In the genomic region with DNA sequence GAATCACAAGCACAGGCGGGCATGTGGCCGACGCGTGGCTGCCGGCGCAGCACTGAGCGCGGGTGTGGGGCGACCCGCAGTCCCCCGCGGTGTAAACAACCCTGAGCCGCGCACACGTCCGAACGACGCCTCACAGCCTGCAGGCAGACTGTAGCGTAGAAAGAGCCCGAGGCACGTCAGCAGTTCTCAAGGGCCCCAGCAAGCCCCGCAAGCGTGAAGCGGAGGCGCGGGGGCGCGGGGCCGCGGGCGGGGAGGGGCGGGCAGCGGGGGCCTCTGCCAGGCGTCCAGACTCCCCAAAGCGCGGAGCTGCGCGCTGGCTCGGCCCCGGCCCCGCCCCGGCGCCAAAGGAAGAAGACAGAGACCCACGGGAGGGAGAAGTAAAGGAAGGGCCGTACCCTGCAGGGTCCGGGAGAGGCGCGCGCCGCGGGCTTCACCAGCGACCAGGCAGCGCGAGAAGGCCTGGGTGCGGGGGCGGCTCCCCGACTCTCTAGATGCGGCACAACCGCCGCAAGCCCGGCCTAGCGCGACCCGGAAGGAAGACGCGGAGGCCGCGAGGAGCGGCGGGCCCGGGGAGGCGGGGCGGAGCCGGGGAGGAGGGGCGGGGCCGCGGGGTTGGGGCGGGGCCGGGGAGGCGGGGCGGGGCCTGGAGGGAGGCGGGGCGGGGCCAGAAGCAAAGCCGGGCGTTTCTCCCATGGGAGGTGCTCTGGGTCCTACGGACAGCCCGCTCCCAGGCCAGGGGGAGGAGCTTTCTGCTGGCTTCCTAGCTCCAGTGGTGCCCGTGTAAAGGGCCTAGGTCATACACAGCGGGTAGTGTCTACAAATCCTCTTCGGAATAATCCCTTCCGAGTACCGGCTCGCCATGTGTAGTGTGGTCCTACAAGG, we compare ENCODE assay signal across 8 cellular contexts. TPM values are rescaled to one million over a fixed set of nuclear protein-coding genes. Genes with fewer than 3 reads are reported as not detected.
A peak's percentile ranks its signal among the peaks of the same experiment; 100 is the strongest.
DNase-seq lines count a peak whose midpoint lies in the region; ATAC-seq lines count a peak whose summit lies in the region.

Gene FBXL4 (minus strand): TSS at position 536 of the 882 bp plus-strand sequence. CDS start 20,958 bp downstream, outside the sequence.

- no peaks in the 10 kb centered on the region for H3K9me3 ChIP-seq in CD4-positive, alpha-beta memory T cell (ENCODE audit: control insufficient read depth in 1 of 2, low read length in 2 of 2)

- H3K27me3 ChIP-seq in CD4-positive, alpha-beta memory T cell (ENCODE audit: insufficient read depth, low read length), result no peaks in the 10 kb centered on the region

- ATAC-seq in GM19395 (IDR thresholded peaks at IDR 0.05; ENCODE audit: unreplicated experiment), result peak; percentile 78
- ATAC-seq in HG03521 (IDR thresholded peaks at IDR 0.05; ENCODE audit: unreplicated experiment), result peak; percentile 81
- peak; percentile 83 for ATAC-seq in effector memory CD8-positive, alpha-beta T cell (replicated peaks)
- peak; percentile 80 for ATAC-seq in memory B cell (ENCODE audit: low read depth)

- H3K4me1 ChIP-seq in CD4-positive, alpha-beta memory T cell (ENCODE audit: insufficient read depth, low read length), result peaks cover 26% of the 10 kb centered on the region

- H3K36me3 ChIP-seq in CD4-positive, alpha-beta memory T cell (ENCODE audit: insufficient read depth, low read length), result no peaks in the 10 kb centered on the region

- H3K27me3 Mint-ChIP-seq in CD4-positive, alpha-beta memory T cell, result peaks cover 0 to 2% of the 10 kb centered on the region in 2 donors
- no peaks in the 10 kb centered on the region for H3K27me3 Mint-ChIP-seq in effector memory CD8-positive, alpha-beta T cell
- H3K27me3 Mint-ChIP-seq in memory B cell, result no peaks in the 10 kb centered on the region

- CTCF ChIA-PET in CD4-positive, alpha-beta memory T cell (lab: Charles Lee; ENCODE audit: partially characterized antibody), result no interaction called here
- CTCF ChIA-PET in activated CD8-positive, alpha-beta memory T cell treated with anti-CD3 and anti-CD28 coated beads for 36 hours (lab: Charles Lee), result no interaction called here

- H3K27ac ChIP-seq in CD4-positive, alpha-beta memory T cell (ENCODE audit: low read depth, low read length), result peak within 1 kb of the TSS; percentile 51

- POLR2A ChIA-PET in CD4-positive, alpha-beta memory T cell (lab: Charles Lee; ENCODE audit: partially characterized antibody), result interaction anchor here (0.6 to 1.8 kb wide), 3 partner anchors 9 to 1665 kb away, joined by 3 to 4 read pairs (median 3); partner anchors contain the start of gene MMS22L
- POLR2A ChIA-PET in activated CD8-positive, alpha-beta memory T cell treated with anti-CD3 and anti-CD28 coated beads for 36 hours (lab: Charles Lee), result interaction anchor here (0.5 kb wide), 1 partner anchor 15 kb away, joined by 4 read pairs; no protein-coding TSS in a partner anchor

- H3K27ac Mint-ChIP-seq in CD4-positive, alpha-beta memory T cell, result peak within 1 kb of the TSS; percentile 89 to 96 (median 93)
- H3K27ac Mint-ChIP-seq in effector memory CD8-positive, alpha-beta T cell, result peak within 1 kb of the TSS; percentile 88 to 93
- H3K27ac Mint-ChIP-seq in memory B cell, result peak within 1 kb of the TSS; percentile 96

- peak within 1 kb of the TSS; percentile 84 to 85 for H3K4me3 ChIP-seq in CD4-positive, alpha-beta memory T cell (ENCODE audit: low read length in 2 of 2)

- DNase-seq in CD4-positive, alpha-beta memory T cell, result peak; percentile 75 to 81 (median 79)
- DNase-seq in NOMO-1 treated with DMSO at 0.1 percent for 48 hours (lab: John Stamatoyannopoulos, UW; ENCODE audit: unreplicated experiment) (peak; percentile 70), memory B cell (ENCODE audit: low spot score in 2 of 2) (peak; percentile 67 to 74)
- peak; percentile 69 to 70 (median 69) for DNase-seq in effector memory CD8-positive, alpha-beta T cell
- DNase-seq in stimulated activated CD8-positive, alpha-beta memory T cell treated with anti-CD3 and anti-CD28 coated beads, Interleukin-12 subunit alpha, Interleukin-12 subunit beta, amount 100 ng/mL, for 4 hours (ENCODE audit: low read depth), result peak; percentile 75

- H3K4me3 Mint-ChIP-seq in CD4-positive, alpha-beta memory T cell, result peak within 1 kb of the TSS; percentile 88 to 97 (median 95)
- peak within 1 kb of the TSS; percentile 96 to 98 for H3K4me3 Mint-ChIP-seq in effector memory CD8-positive, alpha-beta T cell
- H3K4me3 Mint-ChIP-seq in memory B cell, result peak within 1 kb of the TSS; percentile 93

- H3K9me3 Mint-ChIP-seq in CD4-positive, alpha-beta memory T cell, result peaks cover 0 to 5% (median under 1%) of the 10 kb centered on the region in 8 donors
- H3K9me3 Mint-ChIP-seq in effector memory CD8-positive, alpha-beta T cell, result no peaks in the 10 kb centered on the region
- peaks cover 2% of the 10 kb centered on the region for H3K9me3 Mint-ChIP-seq in memory B cell

- intact Hi-C loops in CD4-positive, alpha-beta memory T cell (cut with micrococcal nuclease), result loop anchor here (5.0 to 10.0 kb wide), 3 partner anchors 100 to 1937 kb away; partner anchors contain the start of genes ASCC3 and POU3F2

- peaks cover 26 to 35% (median 29%) of the 10 kb centered on the region in 4 donors for H3K4me1 Mint-ChIP-seq in CD4-positive, alpha-beta memory T cell
- H3K4me1 Mint-ChIP-seq in effector memory CD8-positive, alpha-beta T cell (ENCODE audit: low read depth in 2 of 2), result peaks cover 20 to 33% of the 10 kb centered on the region in 2 donors
- H3K4me1 Mint-ChIP-seq in memory B cell, result peaks cover 18% of the 10 kb centered on the region

- peaks cover 7 to 11% of the 10 kb centered on the region in 2 donors for H3K36me3 Mint-ChIP-seq in CD4-positive, alpha-beta memory T cell
- peaks cover 12% of the 10 kb centered on the region for H3K36me3 Mint-ChIP-seq in effector memory CD8-positive, alpha-beta T cell (ENCODE audit: insufficient read depth)
- H3K36me3 Mint-ChIP-seq in memory B cell, result peaks cover 6% of the 10 kb centered on the region

RNA-seq across cellular contexts. Expression of gene FBXL4, which starts in this region (rescaled TPM):
- 10 to 100 TPM; 21.6 to 22.9 TPM for total RNA-seq in CD4-positive, alpha-beta memory T cell
- polyA plus RNA-seq in CD4-positive, alpha-beta memory T cell, result 10 to 100 TPM in 1 of 2 donors, 1 to 10 TPM in 1; 4.4 to 10.2 TPM
- 10 to 100 TPM; 13.4 to 15.0 TPM for total RNA-seq in activated CD8-positive, alpha-beta memory T cell treated with anti-CD3 and anti-CD28 coated beads for 36 hours

Comparison
In these comparisons a context has a peak if more than half of its experiments do, and no peak if none do; other contexts are left out.
1. Peak in every context shown above with its lines: DNase-seq, ATAC-seq, H3K4me3 ChIP-seq and H3K27ac ChIP-seq.